1 cellular context compared by ENCODE assay signal in genomic region chr17:28878981-28879380, GRCh38.
A peak's percentile ranks its signal among the peaks of the same experiment; 100 is the strongest.
TF ChIP-seq lines count a peak whose summit lies in the region.

No MANE protein-coding gene starts in this region.

TF ChIP-seq in H1, 55 proteins besides CTCF, POLR2A, EP300 and RAD21:
- TF ChIP-seq USF2 (IDR thresholded peaks at IDR 0.05; ENCODE audit: low read length) (no peak), HDAC2 (IDR thresholded peaks at IDR 0.05; ENCODE audit: borderline replicate concordance in 1 of 2, low read depth in 2 of 2, low read length in 2 of 2) (no peak), TEAD4 (IDR thresholded peaks at IDR 0.05; ENCODE audit: low read depth, low read length) (peak; percentile 98), SIN3A (conservative IDR thresholded peaks at IDR 0.05 in 1 of 2, IDR thresholded peaks at IDR 0.05 in 1 of 2; ENCODE audit: low read depth in 1 of 2, low read length in 2 of 2) (peak in 1 of 2 experiments; percentile 68; a peak in 2 of 4 replicates), TAF1 (IDR thresholded peaks at IDR 0.05; ENCODE audit: low read depth, low read length) (0 out of 2 replicates have a peak, but pooled peaks have one; percentile 34)
